In genomic region chr16:66936889-66937554, GRCh38 we compare ENCODE assay signal across 1 cellular context.
TF ChIP-seq lines count a peak whose summit lies in the region.

No MANE protein-coding gene starts in this region.

TF ChIP-seq in liver, 16 proteins besides CTCF, POLR2A, EP300 and RAD21 (continued from another document):
- TF ChIP-seq ZBTB33 (IDR thresholded peaks at IDR 0.05) (no peak), REST (IDR thresholded peaks at IDR 0.05) (no peak)
